ENCODE assay signal across 10 cellular contexts in genomic region chr2:230827774-230828271, GRCh38. TPM values are rescaled to one million over a fixed set of nuclear protein-coding genes. Genes with fewer than 3 reads are reported as not detected.
DNase-seq lines count a peak whose midpoint lies in the region; ATAC-seq and TF ChIP-seq lines count a peak whose summit lies in the region.
"Had no signal": no experiment of that assay in that cellular context is flagged by ENCODE, and none has a peak within 500 bp of the region (broad histone marks: within the 10 kb centered on the region; RNA-seq: fewer than 3 reads in every experiment).

No MANE protein-coding gene starts in this region.

- DNase-seq in breast epithelium (ENCODE audit: low spot score in 2 of 2) (no peak), MCF 10A (ENCODE audit: unreplicated experiment) (no peak), tibial nerve (ENCODE audit: low spot score in 2 of 2) (no peak), MV-4-11 (lab: John Stamatoyannopoulos, UW) (no peak)
- DNase-seq in activated CD8-positive, alpha-beta T cell treated with anti-CD3 and anti-CD28 coated beads for 36 hours: no peak
- no peak for DNase-seq in effector CD8-positive, alpha-beta T cell (lab: John Stamatoyannopoulos, UW)
- DNase-seq: T1000 had no signal

- H3K9me3 Mint-ChIP-seq in MCF 10A (ENCODE audit: unreplicated experiment): peaks cover 7% of the 10 kb centered on the region
- no peaks in the 10 kb centered on the region for H3K9me3 Mint-ChIP-seq in activated CD8-positive, alpha-beta T cell treated with anti-CD3 and anti-CD28 coated beads for 36 hours
- H3K9me3 Mint-ChIP-seq: activated naive CD4-positive, alpha-beta T cell treated with anti-CD3 and anti-CD28 coated beads, Interleukin-2, amount 10 ng/mL, durations not matched to agents 7 days and 5 days had no signal

- H3K36me3 ChIP-seq in breast epithelium (no peaks in the 10 kb centered on the region), iPS-15b (ENCODE audit: control insufficient read depth, insufficient read depth, low read length) (no peaks in the 10 kb centered on the region), tibial nerve (no peaks in the 10 kb centered on the region)

- no peak overlapping the region for H3K4me3 Mint-ChIP-seq in MCF 10A (ENCODE audit: unreplicated experiment)
- peak overlapping the region; percentile 30 for H3K4me3 Mint-ChIP-seq in activated CD8-positive, alpha-beta T cell treated with anti-CD3 and anti-CD28 coated beads for 36 hours

- WGBS in tibial nerve, 2 donors: 47 to 54% methylated on average over 16 to 26 of the region's 36 CpGs

- no peak for TF ChIP-seq CTCF in breast epithelium (IDR thresholded peaks at IDR 0.05)
- no peak for TF ChIP-seq CTCF in MCF 10A (IDR thresholded peaks at IDR 0.05; ENCODE audit: unreplicated experiment)
- TF ChIP-seq CTCF in activated CD8-positive, alpha-beta T cell treated with anti-CD3 and anti-CD28 coated beads for 36 hours (IDR thresholded peaks at IDR 0.05): no peak
- no peak for TF ChIP-seq CTCF in tibial nerve (IDR thresholded peaks at IDR 0.05)

- H3K36me3 Mint-ChIP-seq in MCF 10A (ENCODE audit: insufficient read depth, unreplicated experiment): peaks cover 8% of the 10 kb centered on the region
- no peaks in the 10 kb centered on the region for H3K36me3 Mint-ChIP-seq in activated CD8-positive, alpha-beta T cell treated with anti-CD3 and anti-CD28 coated beads for 36 hours (ENCODE audit: low read depth)
- H3K36me3 Mint-ChIP-seq: activated naive CD4-positive, alpha-beta T cell treated with anti-CD3 and anti-CD28 coated beads, Interleukin-2, amount 10 ng/mL, durations not matched to agents 7 days and 5 days had no signal

- CTCF ChIA-PET in MCF 10A (lab: Yijun Ruan, JAX): interaction anchor here (0.5 to 0.6 kb wide), 2 partner anchors 176 to 376 kb away, joined by 3 read pairs; no protein-coding TSS in a partner anchor
- CTCF ChIA-PET in activated CD8-positive, alpha-beta T cell treated with anti-CD3 and anti-CD28 coated beads for 36 hours (lab: Charles Lee): interaction anchor here (0.6 to 1.1 kb wide), 5 partner anchors 66 to 921 kb away, joined by 3 read pairs; no protein-coding TSS in a partner anchor

- H3K27ac Mint-ChIP-seq in MCF 10A (ENCODE audit: low read depth, unreplicated experiment): no peak overlapping the region
- no peak overlapping the region for H3K27ac Mint-ChIP-seq in activated CD8-positive, alpha-beta T cell treated with anti-CD3 and anti-CD28 coated beads for 36 hours
- H3K27ac Mint-ChIP-seq: activated naive CD4-positive, alpha-beta T cell treated with anti-CD3 and anti-CD28 coated beads, Interleukin-2, amount 10 ng/mL, durations not matched to agents 7 days and 5 days had no signal

- H3K27me3 ChIP-seq in breast epithelium: peaks cover 0 to 30% of the 10 kb centered on the region in 2 donors
- H3K27me3 ChIP-seq in iPS-15b (ENCODE audit: control insufficient read depth, insufficient read depth, low read length): peaks cover 2% of the 10 kb centered on the region
- H3K27me3 ChIP-seq in tibial nerve: peaks cover 0 to 47% of the 10 kb centered on the region in 2 donors

- TF ChIP-seq POLR2A in breast epithelium (IDR thresholded peaks at IDR 0.05) (no peak), tibial nerve (IDR thresholded peaks at IDR 0.05) (no peak)

- H3K27ac ChIP-seq in breast epithelium (no peak overlapping the region), tibial nerve (no peak overlapping the region)

- peak; percentile 24 for ATAC-seq in activated CD8-positive, alpha-beta T cell treated with anti-CD3 and anti-CD28 coated beads for 36 hours
- no peak for ATAC-seq in HG03159 (IDR thresholded peaks at IDR 0.05; ENCODE audit: unreplicated experiment)

- H3K9me3 ChIP-seq in breast epithelium (peaks cover 4 to 6% of the 10 kb centered on the region in 2 donors), iPS-15b (ENCODE audit: control insufficient read depth, insufficient read depth, low read length) (no peaks in the 10 kb centered on the region), tibial nerve (no peaks in the 10 kb centered on the region)

- H3K4me3 ChIP-seq in breast epithelium: peak overlapping the region; percentile 10 to 70 (median 41)
- peak overlapping the region; percentile 18 for H3K4me3 ChIP-seq in iPS-15b (ENCODE audit: low read depth, low read length)
- peak overlapping the region in 3 of 4 donors; percentile 26 to 44 (median 38) for H3K4me3 ChIP-seq in tibial nerve

- H3K4me1 Mint-ChIP-seq in MCF 10A (ENCODE audit: insufficient read depth, unreplicated experiment): peaks cover 5% of the 10 kb centered on the region
- H3K4me1 Mint-ChIP-seq in activated CD8-positive, alpha-beta T cell treated with anti-CD3 and anti-CD28 coated beads for 36 hours (ENCODE audit: low read depth): peaks cover 7% of the 10 kb centered on the region

- intact Hi-C loops in breast epithelium (cut with DNase I; ENCODE audit: low total_unique reads): no loop called here
- intact Hi-C loops in MCF 10A (cut with micrococcal nuclease): no loop called here
- intact Hi-C loops in activated CD8-positive, alpha-beta T cell treated with anti-CD3 and anti-CD28 coated beads for 36 hours (cut with micrococcal nuclease): loop anchor here (5.0 to 10.0 kb wide), 2 partner anchors 159 to 227 kb away; partner anchors contain the start of gene PSMD1

- no peak overlapping the region for H3K9ac ChIP-seq in iPS-15b (ENCODE audit: low read depth, low read length)

- no peak for TF ChIP-seq EP300 in tibial nerve (IDR thresholded peaks at IDR 0.05)

- H3K27me3 Mint-ChIP-seq in MCF 10A (ENCODE audit: insufficient read depth, unreplicated experiment): peaks cover 16% of the 10 kb centered on the region
- H3K27me3 Mint-ChIP-seq in activated CD8-positive, alpha-beta T cell treated with anti-CD3 and anti-CD28 coated beads for 36 hours: peaks cover 41% of the 10 kb centered on the region

- H3K4me1 ChIP-seq in breast epithelium (no peaks in the 10 kb centered on the region), iPS-15b (ENCODE audit: control insufficient read depth, insufficient read depth, low read length) (no peaks in the 10 kb centered on the region), tibial nerve (peaks cover 0 to 18% (median 4%) of the 10 kb centered on the region in 4 donors)

- POLR2A ChIA-PET in MCF 10A (lab: Yijun Ruan, JAX): no interaction called here
- POLR2A ChIA-PET in activated CD8-positive, alpha-beta T cell treated with anti-CD3 and anti-CD28 coated beads for 36 hours (lab: Charles Lee): interaction anchor here (0.6 to 0.7 kb wide), 2 partner anchors 718 to 924 kb away, joined by 4 read pairs; no protein-coding TSS in a partner anchor

- no TSS peak for BruUV-seq in MCF 10A (replicated peaks; lab: Mats Ljungman, UMichigan)

RNA-seq across cellular contexts. Expression of gene ITM2C, which starts 36.9 kb away (rescaled TPM):
- total RNA-seq in breast epithelium (10 to 100 TPM; 24.5 to 46.2 (median 36.3) TPM), MCF 10A (2022) (20.4 and 21.9 TPM in 2 replicates), tibial nerve (100 to 1,000 TPM in 3 of 4 donors, 10 to 100 TPM in 1; 80.1 to 146 (median 128) TPM)
- total RNA-seq in activated CD8-positive, alpha-beta T cell treated with anti-CD3 and anti-CD28 coated beads for 36 hours: 10 to 100 TPM; 43.2 to 43.4 TPM
